Comparison of ENCODE assay signal across 10 cellular contexts in genomic region chr1:31605908-31606427, GRCh38. TPM values are rescaled to one million over a fixed set of nuclear protein-coding genes. Genes with fewer than 3 reads are reported as not detected.
DNase-seq lines count a peak whose midpoint lies in the region; ATAC-seq, FAIRE-seq and TF ChIP-seq lines count a peak whose summit lies in the region.
"Had no signal": no experiment of that assay in that cellular context is flagged by ENCODE, and none has a peak within 500 bp of the region (broad histone marks: within the 10 kb centered on the region; RNA-seq: fewer than 3 reads in every experiment).

No MANE protein-coding gene starts in this region.

- CTCF ChIA-PET in activated CD8-positive, alpha-beta T cell treated with anti-CD3 and anti-CD28 coated beads for 36 hours (lab: Charles Lee) = interaction anchor here (1.4 to 1.8 kb wide), 2 partner anchors 12 to 99 kb away, joined by 3 to 7 read pairs; partner anchors contain the start of gene COL16A1

- FAIRE-seq in frontal cortex (lab: Jason Lieb, UNC) = no peak
- FAIRE-seq: A549 had no signal

- no peak for DNase-seq in activated CD4-positive, CD25-positive, alpha-beta regulatory T cell (lab: John Stamatoyannopoulos, UW)
- peak; percentile 79 for DNase-seq in activated CD8-positive, alpha-beta T cell treated with anti-CD3 and anti-CD28 coated beads for 36 hours
- peak in 2 of 3 experiments; percentile 13 to 28 for DNase-seq in stimulated activated CD4-positive, alpha-beta T cell treated with anti-CD3 and anti-CD28 coated beads, TNF-alpha, amount 100 ng/mL, for 24 hours (ENCODE audit: low read depth in 3 of 3)
- DNase-seq in frontal cortex (ENCODE audit: low spot score in 2 of 2) = no peak
- DNase-seq in immature natural killer cell = no peak
- DNase-seq in SW 1271 (lab: John Stamatoyannopoulos, UW) = no peak

- POLR2A ChIA-PET in activated CD8-positive, alpha-beta T cell treated with anti-CD3 and anti-CD28 coated beads for 36 hours (lab: Charles Lee) = no interaction called here

- peak; percentile 97 to 99 for ATAC-seq in activated CD4-positive, CD25-positive, alpha-beta regulatory T cell treated with anti-CD3 and anti-CD28 coated beads, Interleukin-2, amount 50 U/mL, for 24 hours
- peak; percentile 90 for ATAC-seq in HG02973 (IDR thresholded peaks at IDR 0.05; ENCODE audit: unreplicated experiment)
- peak; percentile 99 for ATAC-seq in activated CD8-positive, alpha-beta T cell treated with anti-CD3 and anti-CD28 coated beads for 36 hours
- ATAC-seq: A549 had no signal

- H3K4me1 Mint-ChIP-seq in activated CD8-positive, alpha-beta T cell treated with anti-CD3 and anti-CD28 coated beads for 36 hours (ENCODE audit: low read depth) = peaks cover 11% of the 10 kb centered on the region
- H3K4me1 Mint-ChIP-seq in immature natural killer cell = no peaks in the 10 kb centered on the region

- intact Hi-C loops in activated CD8-positive, alpha-beta T cell treated with anti-CD3 and anti-CD28 coated beads for 36 hours (cut with micrococcal nuclease) = no loop called here

- no peak overlapping the region for H3K27ac Mint-ChIP-seq in activated CD8-positive, alpha-beta T cell treated with anti-CD3 and anti-CD28 coated beads for 36 hours
- H3K27ac Mint-ChIP-seq in immature natural killer cell = no peak overlapping the region

- H3K27me3 Mint-ChIP-seq in activated CD8-positive, alpha-beta T cell treated with anti-CD3 and anti-CD28 coated beads for 36 hours = peaks cover 5% of the 10 kb centered on the region
- H3K27me3 Mint-ChIP-seq in immature natural killer cell (ENCODE audit: low read depth in 3 of 3) = peaks cover 0 to 4% (median 1%) of the 10 kb centered on the region in 3 donors

- no peak for TF ChIP-seq CTCF in activated CD8-positive, alpha-beta T cell treated with anti-CD3 and anti-CD28 coated beads for 36 hours (IDR thresholded peaks at IDR 0.05)

- no peaks in the 10 kb centered on the region for H3K9me3 Mint-ChIP-seq in activated CD8-positive, alpha-beta T cell treated with anti-CD3 and anti-CD28 coated beads for 36 hours
- no peaks in the 10 kb centered on the region for H3K9me3 Mint-ChIP-seq in immature natural killer cell

- no peak overlapping the region for H3K4me3 Mint-ChIP-seq in activated CD8-positive, alpha-beta T cell treated with anti-CD3 and anti-CD28 coated beads for 36 hours
- H3K4me3 Mint-ChIP-seq in immature natural killer cell = no peak overlapping the region

- H3K36me3 Mint-ChIP-seq in activated CD8-positive, alpha-beta T cell treated with anti-CD3 and anti-CD28 coated beads for 36 hours (ENCODE audit: low read depth) = no peaks in the 10 kb centered on the region
- H3K36me3 Mint-ChIP-seq in immature natural killer cell = no peaks in the 10 kb centered on the region

RNA-seq across cellular contexts. Expression of gene HCRTR1, which starts 11.5 kb away (rescaled TPM):
- total RNA-seq in activated CD8-positive, alpha-beta T cell treated with anti-CD3 and anti-CD28 coated beads for 36 hours = not detected
- 1.6 TPM for total RNA-seq in frontal cortex
- polyA plus RNA-seq in immature natural killer cell = not detected
- total RNA-seq: liver had no signal
- polyA plus RNA-seq: A549 had no signal

RNA-seq across cellular contexts. Expression of gene TINAGL1, which starts 29.7 kb away (rescaled TPM):
- not detected for total RNA-seq in activated CD8-positive, alpha-beta T cell treated with anti-CD3 and anti-CD28 coated beads for 36 hours
- 1.2 TPM for total RNA-seq in frontal cortex
- not detected for polyA plus RNA-seq in immature natural killer cell

RNA-seq across cellular contexts. Expression of gene PEF1, which starts 38.7 kb away (rescaled TPM):
- 10 to 100 TPM; 58.1 to 61.9 TPM for total RNA-seq in activated CD8-positive, alpha-beta T cell treated with anti-CD3 and anti-CD28 coated beads for 36 hours
- total RNA-seq in frontal cortex = 37.9 TPM
- polyA plus RNA-seq in immature natural killer cell = 100 to 1,000 TPM; 108 to 224 (median 119) TPM

Comparison
In these comparisons a context has a peak if more than half of its experiments do, and no peak if none do; other contexts are left out.
1. DNase-seq: peak in activated CD8-positive, alpha-beta T cell treated with anti-CD3 and anti-CD28 coated beads for 36 hours (single experiment) and stimulated activated CD4-positive, alpha-beta T cell treated with anti-CD3 and anti-CD28 coated beads, TNF-alpha, amount 100 ng/mL, for 24 hours (2 of 3); none in activated CD4-positive, CD25-positive, alpha-beta regulatory T cell (0 of 4), frontal cortex (0 of 2), immature natural killer cell (0 of 3) and SW 1271 (0 of 2).
2. Peak in every context shown above with its lines, with median percentiles within 50 percentile points of each other: ATAC-seq.